22 cellular contexts compared by ENCODE assay signal in the genomic region with DNA sequence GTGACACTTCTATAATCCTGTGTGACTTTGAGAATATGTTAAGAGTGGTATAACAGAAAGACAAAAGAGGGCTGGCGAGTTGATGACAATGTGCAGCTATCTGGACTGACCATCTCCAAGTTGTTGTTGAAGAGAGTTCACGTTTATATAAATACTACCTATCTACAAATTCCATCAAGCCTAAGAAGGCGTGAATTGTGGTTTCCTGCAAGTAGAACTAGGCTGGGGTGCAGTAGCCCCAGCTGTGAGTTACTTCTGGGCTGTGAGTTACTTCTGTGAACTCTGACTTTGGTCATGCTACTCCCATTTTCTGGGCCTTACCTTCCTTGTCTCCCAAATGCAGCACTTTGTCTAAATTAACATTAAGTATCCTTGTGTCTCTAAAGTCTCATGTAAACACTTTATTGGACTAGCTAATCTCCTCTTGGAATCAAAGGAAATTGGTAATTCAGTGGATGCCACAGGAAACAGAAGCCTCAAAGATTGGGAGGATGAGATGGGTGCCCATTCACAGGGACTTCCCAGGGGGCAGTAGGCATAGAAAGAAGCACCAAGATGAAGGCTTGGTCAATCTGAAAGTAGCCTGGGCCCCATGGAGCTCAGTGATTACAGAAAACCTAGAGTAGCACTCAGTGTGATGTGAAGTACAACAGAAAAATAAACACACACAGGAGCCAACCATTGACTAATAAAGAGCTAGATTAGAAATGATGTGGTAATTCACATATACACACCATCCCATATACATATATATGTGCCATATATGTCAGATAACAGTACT.
A peak's percentile ranks its signal among the peaks of the same experiment; 100 is the strongest.
DNase-seq lines count a peak whose midpoint lies in the region; ATAC-seq and TF ChIP-seq lines count a peak whose summit lies in the region.
"Had no signal": no experiment of that assay in that cellular context is flagged by ENCODE, and none has a peak within 500 bp of the region (broad histone marks: within the 10 kb centered on the region; RNA-seq: fewer than 3 reads in every experiment).

No MANE protein-coding gene starts in this region.

- no peak for TF ChIP-seq POLR2A in GM18505 (IDR thresholded peaks at IDR 0.05; ENCODE audit: borderline replicate concordance, extremely low read depth, insufficient read depth, insufficient read length)

- ATAC-seq in GM18505 (IDR thresholded peaks at IDR 0.05; ENCODE audit: unreplicated experiment) (peak; percentile 48), HG03442 (IDR thresholded peaks at IDR 0.05; ENCODE audit: unreplicated experiment) (peak; percentile 39), GM19328 (IDR thresholded peaks at IDR 0.05; ENCODE audit: unreplicated experiment) (no peak)
- peak; percentile 73 for ATAC-seq in stimulated activated effector memory CD8-positive, alpha-beta T cell treated with anti-CD3 and anti-CD28 coated beads, Interleukin-12 subunit alpha, Interleukin-12 subunit beta, amount 100 ng/mL, for 72 hours
- ATAC-seq: sciatic nerve had no signal

- H3K36me3 Mint-ChIP-seq in stimulated activated effector memory CD8-positive, alpha-beta T cell treated with anti-CD3 and anti-CD28 coated beads, Interleukin-12 subunit alpha, Interleukin-12 subunit beta, amount 100 ng/mL, for 72 hours = no peaks in the 10 kb centered on the region
- H3K36me3 Mint-ChIP-seq: IgD-negative memory B cell, naive B cell had no signal

- no peak overlapping the region for H3K4me3 ChIP-seq in brain microvascular endothelial cell (ENCODE audit: low read depth, low read length)
- H3K4me3 ChIP-seq: tibial nerve had no signal

- H3K27ac ChIP-seq in brain microvascular endothelial cell = no peak overlapping the region
- H3K27ac ChIP-seq: epithelial cell of prostate, parathyroid adenoma, RWPE1, tibial nerve had no signal

- in situ Hi-C loops in brain microvascular endothelial cell (cut with HindIII; ENCODE audit: low pct_ligation_motif_present, low sequenced_read_pairs) = no loop called here

- no peak overlapping the region for H3K4me3 Mint-ChIP-seq in stimulated activated effector memory CD8-positive, alpha-beta T cell treated with anti-CD3 and anti-CD28 coated beads, Interleukin-12 subunit alpha, Interleukin-12 subunit beta, amount 100 ng/mL, for 72 hours
- H3K4me3 Mint-ChIP-seq: IgD-negative memory B cell, naive B cell had no signal

- no peaks in the 10 kb centered on the region for H3K36me3 ChIP-seq in brain microvascular endothelial cell (replicated peaks)
- H3K36me3 ChIP-seq: tibial nerve had no signal

- no peaks in the 10 kb centered on the region for H3K27me3 ChIP-seq in brain microvascular endothelial cell (replicated peaks)
- H3K27me3 ChIP-seq: tibial nerve had no signal

- no peak for TF ChIP-seq CTCF in brain microvascular endothelial cell (IDR thresholded peaks at IDR 0.05; ENCODE audit: low read depth, low read length, missing control alignments)

- DNase-seq in amniotic epithelial cell (ENCODE audit: low read depth) (peak; percentile 51), brain microvascular endothelial cell (no peak)
- DNase-seq in stimulated activated effector memory CD8-positive, alpha-beta T cell treated with anti-CD3 and anti-CD28 coated beads, Interleukin-12 subunit alpha, Interleukin-12 subunit beta, amount 100 ng/mL, for 72 hours (ENCODE audit: low spot score in 2 of 2) = no peak
- no peak for DNase-seq in stimulated activated CD4-positive, alpha-beta T cell treated with anti-CD3 and anti-CD28 coated beads, Interleukin-12 subunit alpha, Interleukin-12 subunit beta, amount 100 ng/mL, for 4 hours
- DNase-seq: activated CD4-positive, alpha-beta T cell treated with anti-CD3 and anti-CD28 coated beads for 48 hours; activated CD8-positive, alpha-beta memory T cell treated with anti-CD3 and anti-CD28 coated beads, Interleukin-2, amount 50 U/mL, for 4 hours; AML-193; foreskin melanocyte; hypothalamus; naive B cell; NCI-H2029; NCI-H510A; stimulated activated naive CD4-positive, alpha-beta T cell treated with Interleukin-2 at 50 U/mL for 16 hours had no signal

- peaks cover 13% of the 10 kb centered on the region for H3K4me1 Mint-ChIP-seq in stimulated activated effector memory CD8-positive, alpha-beta T cell treated with anti-CD3 and anti-CD28 coated beads, Interleukin-12 subunit alpha, Interleukin-12 subunit beta, amount 100 ng/mL, for 72 hours
- H3K4me1 Mint-ChIP-seq: IgD-negative memory B cell, naive B cell had no signal

- peaks cover 3% of the 10 kb centered on the region for H3K9me3 Mint-ChIP-seq in stimulated activated effector memory CD8-positive, alpha-beta T cell treated with anti-CD3 and anti-CD28 coated beads, Interleukin-12 subunit alpha, Interleukin-12 subunit beta, amount 100 ng/mL, for 72 hours

- no peak overlapping the region for H3K27ac Mint-ChIP-seq in stimulated activated effector memory CD8-positive, alpha-beta T cell treated with anti-CD3 and anti-CD28 coated beads, Interleukin-12 subunit alpha, Interleukin-12 subunit beta, amount 100 ng/mL, for 72 hours
- H3K27ac Mint-ChIP-seq: IgD-negative memory B cell had no signal
